Comparison of ENCODE assay signal across 9 cellular contexts in genomic region chr10:60140681-60141632, GRCh38.
DNase-seq lines count a peak whose midpoint lies in the region; TF ChIP-seq lines count a peak whose summit lies in the region.
"Had no signal": no experiment of that assay in that cellular context is flagged by ENCODE, and none has a peak within 500 bp of the region (broad histone marks: within the 10 kb centered on the region; RNA-seq: fewer than 3 reads in every experiment).

No MANE protein-coding gene starts in this region.

- no peaks in the 10 kb centered on the region for H3K9me3 Mint-ChIP-seq in activated T-helper 2 cell treated with anti-CD3 and anti-CD28 coated beads, Interferon-gamma antibody, Interleukin-2, Interleukin-4, amounts not matched to agents 10 μg/mL and 5 μg/mL and 100 μg/mL, durations not matched to agents 14 hours and 24 hours and 36 hours
- H3K9me3 Mint-ChIP-seq: natural killer cell treated with Interleukin-12 subunit alpha and Interleukin-12 subunit beta and Interleukin-15 and Interleukin-18, amount 100 ng/mL, for 72 hours had no signal

- intact Hi-C loops in activated T-helper 2 cell treated with anti-CD3 and anti-CD28 coated beads, Interferon-gamma antibody, Interleukin-2, Interleukin-4, amounts not matched to agents 10 μg/mL and 5 μg/mL and 100 μg/mL, durations not matched to agents 14 hours and 24 hours and 36 hours (cut with micrococcal nuclease) = loop anchor here (5.0 kb wide), 1 partner anchor 206 kb away; no protein-coding TSS in a partner anchor

- peaks cover 3% of the 10 kb centered on the region for H3K4me1 Mint-ChIP-seq in activated T-helper 2 cell treated with anti-CD3 and anti-CD28 coated beads, Interferon-gamma antibody, Interleukin-2, Interleukin-4, amounts not matched to agents 10 μg/mL and 5 μg/mL and 100 μg/mL, durations not matched to agents 14 hours and 24 hours and 36 hours (ENCODE audit: low read depth)

- H3K4me3 Mint-ChIP-seq in activated T-helper 2 cell treated with anti-CD3 and anti-CD28 coated beads, Interferon-gamma antibody, Interleukin-2, Interleukin-4, amounts not matched to agents 10 μg/mL and 5 μg/mL and 100 μg/mL, durations not matched to agents 14 hours and 24 hours and 36 hours (ENCODE audit: low read depth) = no peak overlapping the region
- H3K4me3 Mint-ChIP-seq: natural killer cell treated with Interleukin-12 subunit alpha and Interleukin-12 subunit beta and Interleukin-15 and Interleukin-18, amount 100 ng/mL, for 72 hours had no signal

- H3K4me3 ChIP-seq in astrocyte of the spinal cord (ENCODE audit: low read depth, low read length) = peak overlapping the region; percentile 17

- no peaks in the 10 kb centered on the region for H3K36me3 Mint-ChIP-seq in activated T-helper 2 cell treated with anti-CD3 and anti-CD28 coated beads, Interferon-gamma antibody, Interleukin-2, Interleukin-4, amounts not matched to agents 10 μg/mL and 5 μg/mL and 100 μg/mL, durations not matched to agents 14 hours and 24 hours and 36 hours (ENCODE audit: low read depth)
- H3K36me3 Mint-ChIP-seq: natural killer cell treated with Interleukin-12 subunit alpha and Interleukin-12 subunit beta and Interleukin-15 and Interleukin-18, amount 100 ng/mL, for 72 hours had no signal

- H3K27ac Mint-ChIP-seq in activated T-helper 2 cell treated with anti-CD3 and anti-CD28 coated beads, Interferon-gamma antibody, Interleukin-2, Interleukin-4, amounts not matched to agents 10 μg/mL and 5 μg/mL and 100 μg/mL, durations not matched to agents 14 hours and 24 hours and 36 hours = no peak overlapping the region
- H3K27ac Mint-ChIP-seq: natural killer cell treated with Interleukin-12 subunit alpha and Interleukin-12 subunit beta and Interleukin-15 and Interleukin-18, amount 100 ng/mL, for 72 hours had no signal

- TF ChIP-seq CTCF in astrocyte of the spinal cord (IDR thresholded peaks at IDR 0.05; ENCODE audit: low read depth, low read length) = no peak

- in situ Hi-C loops in astrocyte of the spinal cord (cut with HindIII; ENCODE audit: low sequenced_read_pairs) = no loop called here

- no peaks in the 10 kb centered on the region for H3K27me3 Mint-ChIP-seq in activated T-helper 2 cell treated with anti-CD3 and anti-CD28 coated beads, Interferon-gamma antibody, Interleukin-2, Interleukin-4, amounts not matched to agents 10 μg/mL and 5 μg/mL and 100 μg/mL, durations not matched to agents 14 hours and 24 hours and 36 hours (ENCODE audit: low read depth)
- H3K27me3 Mint-ChIP-seq: natural killer cell treated with Interleukin-12 subunit alpha and Interleukin-12 subunit beta and Interleukin-15 and Interleukin-18, amount 100 ng/mL, for 72 hours had no signal

- DNase-seq in DMS79 treated with DMSO at 0.1 percent for 48 hours (lab: John Stamatoyannopoulos, UW) = peak; percentile 0
- DNase-seq in DMS79 (lab: John Stamatoyannopoulos, UW) = no peak
- DNase-seq in astrocyte of the spinal cord (ENCODE audit: low read depth, low spot score) = peak; percentile 62
- peak; percentile 48 for DNase-seq in kidney tubule cell (ENCODE audit: low spot score)
- DNase-seq in ureter (ENCODE audit: low spot score) = peak; percentile 47
- no peak for DNase-seq in stimulated activated CD8-positive, alpha-beta memory T cell treated with anti-CD3 and anti-CD28 coated beads, Interleukin-4, amount 100 ng/mL, for 48 hours
- no peak for DNase-seq in activated T-helper 2 cell treated with anti-CD3 and anti-CD28 coated beads, Interferon-gamma antibody, Interleukin-2, Interleukin-4, amounts not matched to agents 10 μg/mL and 5 μg/mL and 100 μg/mL, durations not matched to agents 14 hours and 24 hours and 36 hours (ENCODE audit: low spot score)
- no peak for DNase-seq in activated CD4-positive, CD25-positive, alpha-beta regulatory T cell treated with anti-CD3 and anti-CD28 coated beads, Interleukin-2, amount 50 U/mL, for 72 hours

Comparison
In these comparisons a context has a peak if more than half of its experiments do, and no peak if none do; other contexts are left out.
1. DNase-seq: peak in DMS79 treated with DMSO at 0.1 percent for 48 hours (single experiment), astrocyte of the spinal cord (single experiment), kidney tubule cell (single experiment) and ureter (single experiment); none in DMS79 (single experiment), stimulated activated CD8-positive, alpha-beta memory T cell treated with anti-CD3 and anti-CD28 coated beads, Interleukin-4, amount 100 ng/mL, for 48 hours (single experiment), activated T-helper 2 cell treated with anti-CD3 and anti-CD28 coated beads, Interferon-gamma antibody, Interleukin-2, Interleukin-4, amounts not matched to agents 10 μg/mL and 5 μg/mL and 100 μg/mL, durations not matched to agents 14 hours and 24 hours and 36 hours (single experiment) and activated CD4-positive, CD25-positive, alpha-beta regulatory T cell treated with anti-CD3 and anti-CD28 coated beads, Interleukin-2, amount 50 U/mL, for 72 hours (single experiment).